ENCODE assay signal across 32 cellular contexts in genomic region chr2:204977914-204978313, GRCh38.
A peak's percentile ranks its signal among the peaks of the same experiment; 100 is the strongest.
DNase-seq lines count a peak whose midpoint lies in the region; FAIRE-seq and TF ChIP-seq lines count a peak whose summit lies in the region.
"Had no signal": no experiment of that assay in that cellular context is flagged by ENCODE, and none has a peak within 500 bp of the region (broad histone marks: within the 10 kb centered on the region; RNA-seq: fewer than 3 reads in every experiment).

No MANE protein-coding gene starts in this region.

- H3K4me3 ChIP-seq in BE2C (ENCODE audit: low read depth, low read length): no peak overlapping the region
- no peak overlapping the region for H3K4me3 ChIP-seq in H7 (ENCODE audit: insufficient read depth, low read depth, low read length)
- no peak overlapping the region for H3K4me3 ChIP-seq in MM.1S (ENCODE audit: low read length)
- H3K4me3 ChIP-seq: BLaER1 treated with 17β-estradiol and CSF1 and Interleukin-3, amounts not matched to agents 10 nM and 100 nM; lung; SJCRH30; thyroid gland; vagina had no signal

- no peak overlapping the region for H3K9ac ChIP-seq in MM.1S (ENCODE audit: low read length)
- H3K9ac ChIP-seq: BLaER1 treated with 17β-estradiol and CSF1 and Interleukin-3, amounts not matched to agents 10 nM and 100 nM; KMS-11 had no signal

- no peak overlapping the region for H3K27ac Mint-ChIP-seq in chondrocyte (ENCODE audit: unreplicated experiment)
- H3K27ac Mint-ChIP-seq: activated CD4-positive, alpha-beta T cell treated with anti-CD3 and anti-CD28 coated beads, Interleukin-2, amount 10 ng/mL, durations not matched to agents 24 days and 14 days; activated naive CD8-positive, alpha-beta T cell had no signal

- H3K9me3 Mint-ChIP-seq in chondrocyte (ENCODE audit: low read depth): no peaks in the 10 kb centered on the region

- no peak overlapping the region for H3K27ac ChIP-seq in MM.1S (ENCODE audit: low read length)
- H3K27ac ChIP-seq: BLaER1 treated with 17β-estradiol and CSF1 and Interleukin-3, amounts not matched to agents 10 nM and 100 nM; KMS-11; SJCRH30; thyroid gland; vagina; WERI-Rb-1 had no signal

- no peak overlapping the region for H2AFZ ChIP-seq in MM.1S (ENCODE audit: low read length)

- H3K79me2 ChIP-seq in MM.1S (ENCODE audit: low read length): no peaks in the 10 kb centered on the region

- H3K27me3 ChIP-seq in BE2C (no peaks in the 10 kb centered on the region), H7 (ENCODE audit: control insufficient read depth, insufficient read depth, low read length) (no peaks in the 10 kb centered on the region), MM.1S (replicated peaks; ENCODE audit: insufficient read depth, low read length) (no peaks in the 10 kb centered on the region)
- H3K27me3 ChIP-seq: BLaER1 treated with 17β-estradiol and CSF1 and Interleukin-3, amounts not matched to agents 10 nM and 100 nM; SJCRH30; thyroid gland; vagina had no signal

- H3K9me3 ChIP-seq in BE2C (no peaks in the 10 kb centered on the region), MM.1S (replicated peaks; ENCODE audit: insufficient read depth, low read length) (no peaks in the 10 kb centered on the region)
- H3K9me3 ChIP-seq: BLaER1 treated with 17β-estradiol and CSF1 and Interleukin-3, amounts not matched to agents 10 nM and 100 nM; SJCRH30; thyroid gland; vagina had no signal

- no peak overlapping the region for H3K4me2 ChIP-seq in MM.1S (ENCODE audit: low read depth, low read length)
- H3K4me2 ChIP-seq: BLaER1 treated with 17β-estradiol and CSF1 and Interleukin-3, amounts not matched to agents 10 nM and 100 nM; KMS-11 had no signal

- no peaks in the 10 kb centered on the region for H4K20me1 ChIP-seq in MM.1S (ENCODE audit: insufficient read depth, low read length)
- H4K20me1 ChIP-seq: BLaER1 treated with 17β-estradiol and CSF1 and Interleukin-3, amounts not matched to agents 10 nM and 100 nM had no signal

- H3K27me3 Mint-ChIP-seq in chondrocyte (ENCODE audit: low read depth): no peaks in the 10 kb centered on the region
- H3K27me3 Mint-ChIP-seq: activated CD4-positive, alpha-beta T cell treated with anti-CD3 and anti-CD28 coated beads, Interleukin-2, amount 10 ng/mL, durations not matched to agents 24 days and 14 days; activated naive CD8-positive, alpha-beta T cell; naive thymus-derived CD8-positive, alpha-beta T cell had no signal

- no peaks in the 10 kb centered on the region for H3F3A ChIP-seq in MM.1S (ENCODE audit: insufficient read depth, low read length)

- no peak for FAIRE-seq in HTR-8/SVneo (lab: Jason Lieb, UNC)
- FAIRE-seq: bronchial epithelial cell, GM19239 had no signal

- H3K4me1 Mint-ChIP-seq in chondrocyte (ENCODE audit: low read depth): peaks cover 16% of the 10 kb centered on the region

- DNase-seq in BE2C (no peak), H7 (peak; percentile 61), chondrocyte (ENCODE audit: low spot score) (no peak), iPS-NIHi7 (ENCODE audit: extremely low spot score) (peak; percentile 68), GM10266 (ENCODE audit: extremely low spot score) (no peak), MM.1S (no peak), HTR-8/SVneo (ENCODE audit: insufficient read length, low spot score) (no peak)
- DNase-seq: activated CD4-positive, alpha-beta T cell treated with anti-CD3 and anti-CD28 coated beads, Interleukin-2, amount 10 ng/mL, durations not matched to agents 24 days and 14 days; activated effector memory CD4-positive, alpha-beta T cell treated with Interleukin-2 at 50 U/mL for 16 hours; activated T-cell treated with anti-CD3 and anti-CD28 coated beads, Interleukin-2, amount 50 U/mL, for 1 hour; anterior cingulate cortex; cortex of kidney; DMS79 treated with DMSO at 0.1 percent for 48 hours; foreskin fibroblast; naive thymus-derived CD8-positive, alpha-beta T cell; NCI-H1417 treated with DMSO at 0.1 percent for 48 hours; NCI-H226; NCI-H526 treated with DMSO at 0.1 percent for 48 hours; nucleus accumbens; RPMI8226; SJCRH30; stimulated activated CD4-positive, alpha-beta T cell treated with anti-CD3 and anti-CD28 coated beads, Interleukin-4, amount 100 ng/mL, for 24 hours; T1000; thyroid gland; WERI-Rb-1 had no signal

- no peaks in the 10 kb centered on the region for H3K36me3 Mint-ChIP-seq in chondrocyte (ENCODE audit: low read depth)
- H3K36me3 Mint-ChIP-seq: naive thymus-derived CD8-positive, alpha-beta T cell had no signal

- peaks cover 10% of the 10 kb centered on the region for H3K4me1 ChIP-seq in BE2C
- no peaks in the 10 kb centered on the region for H3K4me1 ChIP-seq in MM.1S (ENCODE audit: low read length)
- H3K4me1 ChIP-seq: BLaER1 treated with 17β-estradiol and CSF1 and Interleukin-3, amounts not matched to agents 10 nM and 100 nM had no signal

- H3K9me2 ChIP-seq in MM.1S (replicated peaks; ENCODE audit: insufficient read depth, low read length): no peaks in the 10 kb centered on the region

- TF ChIP-seq CTCF in BE2C (IDR thresholded peaks at IDR 0.05; ENCODE audit: low read depth, low read length) (peak; percentile 39), chondrocyte (IDR thresholded peaks at IDR 0.05) (peak; percentile 14), GM10266 (IDR thresholded peaks at IDR 0.05; ENCODE audit: control insufficient read depth, insufficient read depth, low read depth, missing control alignments) (no peak), MM.1S (IDR thresholded peaks at IDR 0.05; ENCODE audit: low read length) (no peak)

- no peak overlapping the region for H3K4me3 Mint-ChIP-seq in chondrocyte (ENCODE audit: unreplicated experiment)
- H3K4me3 Mint-ChIP-seq: activated CD4-positive, alpha-beta T cell treated with anti-CD3 and anti-CD28 coated beads, Interleukin-2, amount 10 ng/mL, durations not matched to agents 24 days and 14 days; activated naive CD8-positive, alpha-beta T cell; naive thymus-derived CD8-positive, alpha-beta T cell had no signal

- H3K36me3 ChIP-seq in BE2C: no peaks in the 10 kb centered on the region
- no peaks in the 10 kb centered on the region for H3K36me3 ChIP-seq in H7 (replicated peaks; ENCODE audit: control insufficient read depth, insufficient read depth, low read length)
- no peaks in the 10 kb centered on the region for H3K36me3 ChIP-seq in MM.1S (replicated peaks; ENCODE audit: insufficient read depth, low read length)
- H3K36me3 ChIP-seq: BLaER1 treated with 17β-estradiol and CSF1 and Interleukin-3, amounts not matched to agents 10 nM and 100 nM; SJCRH30; thyroid gland; vagina; WERI-Rb-1 had no signal

Comparison
In these comparisons a context has a peak if more than half of its experiments do, and no peak if none do; other contexts are left out.
1. DNase-seq: peak in H7 (single experiment) and iPS-NIHi7 (single experiment); none in BE2C (single experiment), chondrocyte (single experiment), GM10266 (single experiment), MM.1S (single experiment) and HTR-8/SVneo (single experiment).
2. CTCF ChIP-seq: peak in BE2C (single experiment) and chondrocyte (single experiment); none in GM10266 (single experiment) and MM.1S (single experiment).